Comparison of ENCODE assay signal across 1 cellular context in the genomic region with DNA sequence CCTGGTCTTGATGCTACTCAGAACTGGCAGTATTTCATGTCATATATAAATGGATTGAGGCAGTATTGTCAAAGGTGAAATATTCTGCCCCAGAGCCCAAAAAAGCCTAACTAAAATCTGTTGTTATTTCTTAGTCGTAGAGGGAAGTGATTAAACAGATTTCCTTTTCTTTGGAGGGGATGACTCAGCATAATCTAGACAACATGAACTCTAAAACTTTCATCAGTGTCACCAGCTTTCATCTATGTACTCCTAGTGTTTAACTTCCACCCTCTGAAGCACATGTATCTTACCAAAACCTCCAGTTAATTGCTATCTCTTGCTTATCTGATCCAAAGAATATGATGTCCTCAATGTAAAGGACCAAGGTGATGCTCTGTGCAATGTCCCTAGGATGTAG.
TF ChIP-seq lines count a peak whose summit lies in the region.

No MANE protein-coding gene starts in this region.

TF ChIP-seq in K562, 482 proteins besides CTCF, POLR2A, EP300 and RAD21 (continued from another document and continues in another):
- TF ChIP-seq, protein P1, sequence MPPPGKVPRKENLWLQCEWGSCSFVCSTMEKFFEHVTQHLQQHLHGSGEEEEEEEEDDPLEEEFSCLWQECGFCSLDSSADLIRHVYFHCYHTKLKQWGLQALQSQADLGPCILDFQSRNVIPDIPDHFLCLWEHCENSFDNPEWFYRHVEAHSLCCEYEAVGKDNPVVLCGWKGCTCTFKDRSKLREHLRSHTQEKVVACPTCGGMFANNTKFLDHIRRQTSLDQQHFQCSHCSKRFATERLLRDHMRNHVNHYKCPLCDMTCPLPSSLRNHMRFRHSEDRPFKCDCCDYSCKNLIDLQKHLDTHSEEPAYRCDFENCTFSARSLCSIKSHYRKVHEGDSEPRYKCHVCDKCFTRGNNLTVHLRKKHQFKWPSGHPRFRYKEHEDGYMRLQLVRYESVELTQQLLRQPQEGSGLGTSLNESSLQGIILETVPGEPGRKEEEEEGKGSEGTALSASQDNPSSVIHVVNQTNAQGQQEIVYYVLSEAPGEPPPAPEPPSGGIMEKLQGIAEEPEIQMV (tag; conservative IDR thresholded peaks at IDR 0.05; ENCODE audit: low read depth) = no peak
- TF ChIP-seq CBX1 (IDR thresholded peaks at IDR 0.05; ENCODE audit: low read depth) (no peak), SAFB (IDR thresholded peaks at IDR 0.05; ENCODE audit: borderline replicate concordance, low read depth, low read length) (no peak), ELF1 (tag; IDR thresholded peaks at IDR 0.05) (no peak), ZNF282 (CRISPR knock-in tag; IDR thresholded peaks at IDR 0.05) (no peak), ZNF584 (CRISPR knock-in tag; IDR thresholded peaks at IDR 0.05; ENCODE audit: low read depth) (no peak), ZNF668 (CRISPR knock-in tag; IDR thresholded peaks at IDR 0.05) (no peak), ZNF217 (CRISPR knock-in tag; IDR thresholded peaks at IDR 0.05) (no peak), CBX3 (IDR thresholded peaks at IDR 0.05; ENCODE audit: borderline replicate concordance in 1 of 2, low read length in 2 of 2) (no peak), HDAC2 (IDR thresholded peaks at IDR 0.05) (peak; percentile 83; the same call in 1 of the 2 replicates), SNIP1 (IDR thresholded peaks at IDR 0.05; ENCODE audit: low read depth) (no peak), ZNF431 (CRISPR knock-in tag; IDR thresholded peaks at IDR 0.05) (no peak), CHD1 (IDR thresholded peaks at IDR 0.05; ENCODE audit: low read length) (no peak), BACH1 (tag; IDR thresholded peaks at IDR 0.05) (peak; percentile 97), ZNF384 (IDR thresholded peaks at IDR 0.05; ENCODE audit: low read depth, low read length) (no peak), SP2 (IDR thresholded peaks at IDR 0.05; ENCODE audit: extremely low read depth, low read depth, low read length, poor library complexity, severe bottlenecking) (no peak), ZFX (CRISPR knock-in tag; IDR thresholded peaks at IDR 0.05) (no peak), PTBP1 (IDR thresholded peaks at IDR 0.05; ENCODE audit: low read depth, low read length) (no peak), EP400 (IDR thresholded peaks at IDR 0.05) (peak; percentile 52; the same call in 1 of the 2 replicates), STAG1 (CRISPR knock-in tag; IDR thresholded peaks at IDR 0.05; ENCODE audit: borderline replicate concordance) (no peak), ZNF707 (CRISPR knock-in tag; conservative IDR thresholded peaks at IDR 0.05) (no peak), BDP1 (IDR thresholded peaks at IDR 0.05; ENCODE audit: insufficient read depth, insufficient read length) (no peak), KLF6 (CRISPR knock-in tag; IDR thresholded peaks at IDR 0.05; ENCODE audit: borderline replicate concordance) (no peak), HIVEP1 (CRISPR knock-in tag; IDR thresholded peaks at IDR 0.05) (no peak), EGR1 (conservative IDR thresholded peaks at IDR 0.05) (no peak), CBFA2T2 (conservative IDR thresholded peaks at IDR 0.05) (no peak), SMARCA4 (IDR thresholded peaks at IDR 0.05) (peak; percentile 72), RBM22 (IDR thresholded peaks at IDR 0.05; ENCODE audit: low read depth, low read length, poor library complexity, severe bottlenecking) (no peak), ZNF780A (CRISPR knock-in tag; IDR thresholded peaks at IDR 0.05) (no peak), RCOR1 (IDR thresholded peaks at IDR 0.05; ENCODE audit: borderline replicate concordance in 1 of 2, low read depth in 2 of 2, low read length in 2 of 2) (peak; percentile 71 to 95; a peak in 3 of 4 replicates), ZFP30 (CRISPR knock-in tag; IDR thresholded peaks at IDR 0.05; ENCODE audit: borderline replicate concordance) (no peak), ATF7 (IDR thresholded peaks at IDR 0.05) (no peak), MXI1 (IDR thresholded peaks at IDR 0.05; ENCODE audit: low read depth, low read length) (no peak), MTA1 (IDR thresholded peaks at IDR 0.05; ENCODE audit: borderline replicate concordance) (no peak), SREBF1 (IDR thresholded peaks at IDR 0.05; ENCODE audit: borderline replicate concordance, low read depth, low read length) (no peak), MYC (IDR thresholded peaks at IDR 0.05; ENCODE audit: low read depth, low read length) (peak; percentile 19; the same call in 1 of the 2 replicates), MYC (CRISPR knock-in tag; IDR thresholded peaks at IDR 0.05; ENCODE audit: borderline replicate concordance, low read depth) (no peak), SRF (CRISPR knock-in tag; IDR thresholded peaks at IDR 0.05) (no peak), ZNF79 (CRISPR knock-in tag; IDR thresholded peaks at IDR 0.05; ENCODE audit: low read depth) (no peak), FOSL1 (tag; conservative IDR thresholded peaks at IDR 0.05) (peak; percentile 69), ZNF224 (CRISPR knock-in tag; IDR thresholded peaks at IDR 0.05) (no peak), XRCC5 (IDR thresholded peaks at IDR 0.05; ENCODE audit: low read depth, low read length) (no peak), ZNF347 (CRISPR knock-in tag; IDR thresholded peaks at IDR 0.05; ENCODE audit: low read depth) (no peak), TOE1 (IDR thresholded peaks at IDR 0.05; ENCODE audit: borderline replicate concordance) (no peak), TOE1 (CRISPR knock-in tag; IDR thresholded peaks at IDR 0.05; ENCODE audit: borderline replicate concordance, low read depth) (no peak), PHF20 (IDR thresholded peaks at IDR 0.05; ENCODE audit: partially characterized antibody) (no peak), NFE2L1 (tag; IDR thresholded peaks at IDR 0.05; ENCODE audit: borderline replicate concordance, low read depth) (peak; percentile 98), RFX7 (CRISPR knock-in tag; IDR thresholded peaks at IDR 0.05) (no peak), MCM5 (IDR thresholded peaks at IDR 0.05; ENCODE audit: low read depth) (no peak), CCNT2 (IDR thresholded peaks at IDR 0.05; ENCODE audit: borderline replicate concordance, extremely low read depth, insufficient read length, low read depth, low read length) (peak; percentile 15), LCOR (CRISPR knock-in tag; IDR thresholded peaks at IDR 0.05) (no peak), ZNF561 (CRISPR knock-in tag; conservative IDR thresholded peaks at IDR 0.05) (no peak), KLF13 (tag; IDR thresholded peaks at IDR 0.05; ENCODE audit: borderline replicate concordance, low read depth) (no peak), HDAC3 (IDR thresholded peaks at IDR 0.05; ENCODE audit: borderline replicate concordance, partially characterized antibody) (peak; percentile 40), KAT2B (IDR thresholded peaks at IDR 0.05; ENCODE audit: low read depth, low read length) (no peak), ZNF57 (CRISPR knock-in tag; IDR thresholded peaks at IDR 0.05) (no peak), NR3C1 (CRISPR knock-in tag; IDR thresholded peaks at IDR 0.05) (no peak)
- TF ChIP-seq, protein P2, sequence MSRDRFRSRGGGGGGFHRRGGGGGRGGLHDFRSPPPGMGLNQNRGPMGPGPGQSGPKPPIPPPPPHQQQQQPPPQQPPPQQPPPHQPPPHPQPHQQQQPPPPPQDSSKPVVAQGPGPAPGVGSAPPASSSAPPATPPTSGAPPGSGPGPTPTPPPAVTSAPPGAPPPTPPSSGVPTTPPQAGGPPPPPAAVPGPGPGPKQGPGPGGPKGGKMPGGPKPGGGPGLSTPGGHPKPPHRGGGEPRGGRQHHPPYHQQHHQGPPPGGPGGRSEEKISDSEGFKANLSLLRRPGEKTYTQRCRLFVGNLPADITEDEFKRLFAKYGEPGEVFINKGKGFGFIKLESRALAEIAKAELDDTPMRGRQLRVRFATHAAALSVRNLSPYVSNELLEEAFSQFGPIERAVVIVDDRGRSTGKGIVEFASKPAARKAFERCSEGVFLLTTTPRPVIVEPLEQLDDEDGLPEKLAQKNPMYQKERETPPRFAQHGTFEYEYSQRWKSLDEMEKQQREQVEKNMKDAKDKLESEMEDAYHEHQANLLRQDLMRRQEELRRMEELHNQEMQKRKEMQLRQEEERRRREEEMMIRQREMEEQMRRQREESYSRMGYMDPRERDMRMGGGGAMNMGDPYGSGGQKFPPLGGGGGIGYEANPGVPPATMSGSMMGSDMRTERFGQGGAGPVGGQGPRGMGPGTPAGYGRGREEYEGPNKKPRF (IDR thresholded peaks at IDR 0.05; ENCODE audit: low read depth, low read length) = no peak
- TF ChIP-seq, protein P3, sequence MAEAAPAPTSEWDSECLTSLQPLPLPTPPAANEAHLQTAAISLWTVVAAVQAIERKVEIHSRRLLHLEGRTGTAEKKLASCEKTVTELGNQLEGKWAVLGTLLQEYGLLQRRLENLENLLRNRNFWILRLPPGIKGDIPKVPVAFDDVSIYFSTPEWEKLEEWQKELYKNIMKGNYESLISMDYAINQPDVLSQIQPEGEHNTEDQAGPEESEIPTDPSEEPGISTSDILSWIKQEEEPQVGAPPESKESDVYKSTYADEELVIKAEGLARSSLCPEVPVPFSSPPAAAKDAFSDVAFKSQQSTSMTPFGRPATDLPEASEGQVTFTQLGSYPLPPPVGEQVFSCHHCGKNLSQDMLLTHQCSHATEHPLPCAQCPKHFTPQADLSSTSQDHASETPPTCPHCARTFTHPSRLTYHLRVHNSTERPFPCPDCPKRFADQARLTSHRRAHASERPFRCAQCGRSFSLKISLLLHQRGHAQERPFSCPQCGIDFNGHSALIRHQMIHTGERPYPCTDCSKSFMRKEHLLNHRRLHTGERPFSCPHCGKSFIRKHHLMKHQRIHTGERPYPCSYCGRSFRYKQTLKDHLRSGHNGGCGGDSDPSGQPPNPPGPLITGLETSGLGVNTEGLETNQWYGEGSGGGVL (CRISPR knock-in tag; IDR thresholded peaks at IDR 0.05) = no peak
- TF ChIP-seq, protein P4, sequence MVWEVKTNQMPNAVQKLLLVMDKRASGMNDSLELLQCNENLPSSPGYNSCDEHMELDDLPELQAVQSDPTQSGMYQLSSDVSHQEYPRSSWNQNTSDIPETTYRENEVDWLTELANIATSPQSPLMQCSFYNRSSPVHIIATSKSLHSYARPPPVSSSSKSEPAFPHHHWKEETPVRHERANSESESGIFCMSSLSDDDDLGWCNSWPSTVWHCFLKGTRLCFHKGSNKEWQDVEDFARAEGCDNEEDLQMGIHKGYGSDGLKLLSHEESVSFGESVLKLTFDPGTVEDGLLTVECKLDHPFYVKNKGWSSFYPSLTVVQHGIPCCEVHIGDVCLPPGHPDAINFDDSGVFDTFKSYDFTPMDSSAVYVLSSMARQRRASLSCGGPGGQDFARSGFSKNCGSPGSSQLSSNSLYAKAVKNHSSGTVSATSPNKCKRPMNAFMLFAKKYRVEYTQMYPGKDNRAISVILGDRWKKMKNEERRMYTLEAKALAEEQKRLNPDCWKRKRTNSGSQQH (CRISPR knock-in tag; IDR thresholded peaks at IDR 0.05) = no peak
- TF ChIP-seq, protein P5, sequence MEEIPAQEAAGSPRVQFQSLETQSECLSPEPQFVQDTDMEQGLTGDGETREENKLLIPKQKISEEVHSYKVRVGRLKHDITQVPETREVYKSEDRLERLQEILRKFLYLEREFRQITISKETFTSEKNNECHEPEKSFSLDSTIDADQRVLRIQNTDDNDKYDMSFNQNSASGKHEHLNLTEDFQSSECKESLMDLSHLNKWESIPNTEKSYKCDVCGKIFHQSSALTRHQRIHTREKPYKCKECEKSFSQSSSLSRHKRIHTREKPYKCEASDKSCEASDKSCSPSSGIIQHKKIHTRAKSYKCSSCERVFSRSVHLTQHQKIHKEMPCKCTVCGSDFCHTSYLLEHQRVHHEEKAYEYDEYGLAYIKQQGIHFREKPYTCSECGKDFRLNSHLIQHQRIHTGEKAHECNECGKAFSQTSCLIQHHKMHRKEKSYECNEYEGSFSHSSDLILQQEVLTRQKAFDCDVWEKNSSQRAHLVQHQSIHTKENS (CRISPR knock-in tag; IDR thresholded peaks at IDR 0.05) = no peak
- TF ChIP-seq, protein P6, sequence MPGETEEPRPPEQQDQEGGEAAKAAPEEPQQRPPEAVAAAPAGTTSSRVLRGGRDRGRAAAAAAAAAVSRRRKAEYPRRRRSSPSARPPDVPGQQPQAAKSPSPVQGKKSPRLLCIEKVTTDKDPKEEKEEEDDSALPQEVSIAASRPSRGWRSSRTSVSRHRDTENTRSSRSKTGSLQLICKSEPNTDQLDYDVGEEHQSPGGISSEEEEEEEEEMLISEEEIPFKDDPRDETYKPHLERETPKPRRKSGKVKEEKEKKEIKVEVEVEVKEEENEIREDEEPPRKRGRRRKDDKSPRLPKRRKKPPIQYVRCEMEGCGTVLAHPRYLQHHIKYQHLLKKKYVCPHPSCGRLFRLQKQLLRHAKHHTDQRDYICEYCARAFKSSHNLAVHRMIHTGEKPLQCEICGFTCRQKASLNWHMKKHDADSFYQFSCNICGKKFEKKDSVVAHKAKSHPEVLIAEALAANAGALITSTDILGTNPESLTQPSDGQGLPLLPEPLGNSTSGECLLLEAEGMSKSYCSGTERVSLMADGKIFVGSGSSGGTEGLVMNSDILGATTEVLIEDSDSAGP (CRISPR knock-in tag; IDR thresholded peaks at IDR 0.05) = no peak
- TF ChIP-seq, protein P7, sequence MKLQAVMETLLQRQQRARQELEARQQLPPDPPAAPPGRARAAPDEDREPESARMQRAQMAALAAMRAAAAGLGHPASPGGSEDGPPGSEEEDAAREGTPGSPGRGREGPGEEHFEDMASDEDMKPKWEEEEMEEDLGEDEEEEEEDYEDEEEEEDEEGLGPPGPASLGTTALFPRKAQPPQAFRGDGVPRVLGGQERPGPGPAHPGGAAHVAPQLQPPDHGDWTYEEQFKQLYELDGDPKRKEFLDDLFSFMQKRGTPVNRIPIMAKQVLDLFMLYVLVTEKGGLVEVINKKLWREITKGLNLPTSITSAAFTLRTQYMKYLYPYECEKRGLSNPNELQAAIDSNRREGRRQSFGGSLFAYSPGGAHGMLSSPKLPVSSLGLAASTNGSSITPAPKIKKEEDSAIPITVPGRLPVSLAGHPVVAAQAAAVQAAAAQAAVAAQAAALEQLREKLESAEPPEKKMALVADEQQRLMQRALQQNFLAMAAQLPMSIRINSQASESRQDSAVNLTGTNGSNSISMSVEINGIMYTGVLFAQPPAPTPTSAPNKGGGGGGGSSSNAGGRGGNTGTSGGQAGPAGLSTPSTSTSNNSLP (IDR thresholded peaks at IDR 0.05; ENCODE audit: borderline replicate concordance, low read depth, low read length) = 0 out of 2 replicates have a peak, but pooled peaks have one; percentile 17
- TF ChIP-seq, protein P8, sequence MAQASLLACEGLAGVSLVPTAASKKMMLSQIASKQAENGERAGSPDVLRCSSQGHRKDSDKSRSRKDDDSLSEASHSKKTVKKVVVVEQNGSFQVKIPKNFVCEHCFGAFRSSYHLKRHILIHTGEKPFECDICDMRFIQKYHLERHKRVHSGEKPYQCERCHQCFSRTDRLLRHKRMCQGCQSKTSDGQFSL (CRISPR knock-in tag; IDR thresholded peaks at IDR 0.05) = no peak
- TF ChIP-seq, protein P8 (tag; IDR thresholded peaks at IDR 0.05) = no peak
